9 cellular contexts compared by ENCODE assay signal in genomic region chr17:39450051-39450450, GRCh38. TPM values are rescaled to one million over a fixed set of nuclear protein-coding genes. Genes with fewer than 3 reads are reported as not detected.
DNase-seq lines count a peak whose midpoint lies in the region; ATAC-seq and TF ChIP-seq lines count a peak whose summit lies in the region.
"Had no signal": no experiment of that assay in that cellular context is flagged by ENCODE, and none has a peak within 500 bp of the region (broad histone marks: within the 10 kb centered on the region; RNA-seq: fewer than 3 reads in every experiment).

No MANE protein-coding gene starts in this region.

- H3K27me3 ChIP-seq in BJ (ENCODE audit: control insufficient read depth, insufficient read depth, low read length) (no peaks in the 10 kb centered on the region), testis (no peaks in the 10 kb centered on the region)

- TF ChIP-seq POLR2A in testis (IDR thresholded peaks at IDR 0.05), result no peak

- H3K36me3 Mint-ChIP-seq in chondrocyte (ENCODE audit: low read depth) (peaks cover 5% of the 10 kb centered on the region), nephron (ENCODE audit: low read depth) (peaks cover 23% of the 10 kb centered on the region)

- POLR2A ChIA-PET in BJ (lab: Charles Lee), result interaction anchor here (1.5 kb wide), 1 partner anchor 11 kb away, joined by 18 read pairs; the partner anchor contains the start of gene CDK12

- H3K27ac Mint-ChIP-seq in chondrocyte (ENCODE audit: unreplicated experiment) (peak overlapping the region; percentile 98), nephron (peak overlapping the region in 1 of 3 experiments; percentile 99)

- no peak for DNase-seq in BJ (ENCODE audit: low read depth)
- DNase-seq in chondrocyte (ENCODE audit: low spot score), result peak; percentile 29
- no peak for DNase-seq in ureter (ENCODE audit: low spot score)
- DNase-seq in anterior cingulate cortex (lab: John Stamatoyannopoulos, UW), result no peak
- no peak for DNase-seq in testis
- DNase-seq: NCI-H226 had no signal

- H3K27me3 Mint-ChIP-seq in chondrocyte (ENCODE audit: low read depth) (no peaks in the 10 kb centered on the region), nephron (ENCODE audit: low read depth) (no peaks in the 10 kb centered on the region)

- TF ChIP-seq CTCF in BJ (IDR thresholded peaks at IDR 0.05; ENCODE audit: insufficient read depth, low read depth, low read length), result no peak
- no peak for TF ChIP-seq CTCF in chondrocyte (IDR thresholded peaks at IDR 0.05)
- TF ChIP-seq CTCF in nephron (IDR thresholded peaks at IDR 0.05; ENCODE audit: unreplicated experiment in 3 of 3), result no peak
- no peak for TF ChIP-seq CTCF in testis (IDR thresholded peaks at IDR 0.05)

- H3K27ac ChIP-seq in KOPT-K1 (ENCODE audit: low read depth, low read length, poor library complexity, severe bottlenecking) (peak overlapping the region; percentile 85), testis (no peak overlapping the region)

- intact Hi-C loops in testis (cut with DNase I; ENCODE audit: low total_unique reads), result no loop called here

- H3K4me1 Mint-ChIP-seq in chondrocyte (ENCODE audit: low read depth) (peaks cover 15% of the 10 kb centered on the region), nephron (peaks cover 13% of the 10 kb centered on the region)

- no peak for ATAC-seq in GM18861 (IDR thresholded peaks at IDR 0.05; ENCODE audit: unreplicated experiment)

- H3K4me1 ChIP-seq in testis, result no peaks in the 10 kb centered on the region

- H3K4me3 Mint-ChIP-seq in chondrocyte (ENCODE audit: unreplicated experiment), result peak overlapping the region; percentile 97
- H3K4me3 Mint-ChIP-seq in nephron, result peak overlapping the region; percentile 98 to 100 (median 99)

- WGBS in testis, 2 donors, result 51 to 53% methylated on average over 13 of the region's 13 CpGs

- H3K36me3 ChIP-seq in BJ (ENCODE audit: control insufficient read depth, insufficient read depth, low read length) (peaks cover 1% of the 10 kb centered on the region), KOPT-K1 (ENCODE audit: insufficient read depth, low read length) (peaks cover 37% of the 10 kb centered on the region), testis (ENCODE audit: low read depth, missing control alignments) (no peaks in the 10 kb centered on the region)

- CTCF ChIA-PET in BJ (lab: Yijun Ruan, JAX), result no interaction called here

- peak overlapping the region; percentile 96 for H3K4me3 ChIP-seq in BJ (ENCODE audit: low read depth, low read length)
- H3K4me3 ChIP-seq in testis, result peak overlapping the region in 1 of 2 donors; percentile 95

- H3K9me3 Mint-ChIP-seq in chondrocyte (ENCODE audit: low read depth), result no peaks in the 10 kb centered on the region
- no peaks in the 10 kb centered on the region for H3K9me3 Mint-ChIP-seq in nephron

- H3K9me3 ChIP-seq in KOPT-K1 (ENCODE audit: insufficient read depth, low read length, poor library complexity, severe bottlenecking) (no peaks in the 10 kb centered on the region), testis (no peaks in the 10 kb centered on the region)

RNA-seq across cellular contexts. Expression of gene MED1, which starts 1.0 kb away (rescaled TPM):
- polyA plus RNA-seq in BJ (2011; rRNA removed), result 22.9 and 33.3 TPM in 2 replicates
- 22.9 and 23.5 TPM in 2 replicates for polyA minus RNA-seq in BJ (2011; rRNA and poly(A)+ RNA removed)
- 37.3 to 43.0 TPM (median 39.2 TPM) in 3 replicates for total RNA-seq in chondrocyte
- total RNA-seq in ureter, result 40.9 TPM
- 10 to 100 TPM; 31.1 to 32.3 TPM for total RNA-seq in testis
- 32.8 TPM for polyA plus RNA-seq in testis (ENCODE audit: insufficient read depth, low read depth, low replicate concordance)

RNA-seq across cellular contexts. Expression of gene CDK12, which starts 11.2 kb away (rescaled TPM):
- polyA plus RNA-seq in BJ (2011; rRNA removed) (16.6 and 19.1 TPM in 2 replicates), testis (ENCODE audit: insufficient read depth, low read depth, low replicate concordance) (60.3 TPM)
- polyA minus RNA-seq in BJ (2011; rRNA and poly(A)+ RNA removed), result 37.7 and 41.9 TPM in 2 replicates
- total RNA-seq in chondrocyte (43.0 to 55.1 TPM (median 44.2 TPM) in 3 replicates), ureter (110 TPM), testis (100 to 1,000 TPM; 103 to 113 TPM)

RNA-seq across cellular contexts. Expression of gene FBXL20, which starts 48.6 kb away (rescaled TPM):
- polyA plus RNA-seq in BJ (2011; rRNA removed), result 3.9 and 5.1 TPM in 2 replicates
- 14.8 and 16.9 TPM in 2 replicates for polyA minus RNA-seq in BJ (2011; rRNA and poly(A)+ RNA removed)
- total RNA-seq in chondrocyte, result 21.3 to 21.9 TPM (median 21.8 TPM) in 3 replicates
- total RNA-seq in ureter, result 19.4 TPM
- 10 to 100 TPM; 62.5 to 67.5 TPM for total RNA-seq in testis
- 29.7 TPM for polyA plus RNA-seq in testis (ENCODE audit: insufficient read depth, low read depth, low replicate concordance)
